12 cellular contexts compared by ENCODE assay signal in the genomic region with DNA sequence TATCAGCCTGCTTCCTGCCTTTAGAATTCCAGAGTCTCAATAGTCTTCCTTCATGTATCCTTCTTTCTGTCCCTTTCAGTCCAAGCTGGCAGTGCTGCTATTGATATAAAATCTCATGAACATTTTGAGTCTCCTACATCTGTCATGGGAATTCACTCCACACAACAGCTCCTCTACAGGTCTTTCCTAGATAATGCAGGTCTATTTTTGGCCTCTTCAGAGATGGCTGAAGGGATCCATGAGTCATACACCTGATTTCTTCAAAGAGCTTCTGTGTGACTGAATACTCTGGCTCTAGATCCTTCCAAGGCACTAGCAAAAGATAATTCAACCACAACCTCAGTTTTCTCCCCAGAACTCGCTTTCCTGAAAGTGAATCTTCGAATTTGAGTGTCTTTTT.
DNase-seq lines count a peak whose midpoint lies in the region; TF ChIP-seq lines count a peak whose summit lies in the region.
"Had no signal": no experiment of that assay in that cellular context is flagged by ENCODE, and none has a peak within 500 bp of the region (broad histone marks: within the 10 kb centered on the region; RNA-seq: fewer than 3 reads in every experiment).

No MANE protein-coding gene starts in this region.

- H3K27me3 ChIP-seq in GM23248 (replicated peaks; ENCODE audit: insufficient read depth): no peaks in the 10 kb centered on the region
- no peaks in the 10 kb centered on the region for H3K27me3 ChIP-seq in mesendoderm (ENCODE audit: insufficient read depth, low read length, poor library complexity)
- no peaks in the 10 kb centered on the region for H3K27me3 ChIP-seq in ascending aorta
- no peaks in the 10 kb centered on the region for H3K27me3 ChIP-seq in spleen (replicated peaks in 1 of 7)
- no peaks in the 10 kb centered on the region for H3K27me3 ChIP-seq in mesenchymal stem cell (ENCODE audit: control insufficient read depth in 1 of 2, insufficient read depth in 1 of 2, low read length in 2 of 2)
- H3K27me3 ChIP-seq: cardiac muscle cell, testis had no signal

- no peak overlapping the region for H3K4ac ChIP-seq in mesendoderm (ENCODE audit: low read depth, low read length)
- no peak overlapping the region for H3K4ac ChIP-seq in mesenchymal stem cell (ENCODE audit: low read depth in 1 of 2, low read length in 2 of 2)

- no peaks in the 10 kb centered on the region for H3F3A ChIP-seq in GM23248 (ENCODE audit: insufficient read depth)

- 0 to 3% methylated on average over 2 of the region's 2 CpGs for WGBS in GM23248 (ENCODE audit: low coverage in 1 of 2, low lambda C conversion rate in 2 of 2, missing lambda C conversion rate in 2 of 2), 2 experiments
- WGBS in mesendoderm (ENCODE audit: extremely low coverage, insufficient coverage, low lambda C conversion rate): no CpG with 5 or more reads among the region's 2 CpGs
- 53 to 77% (median 59%) methylated on average over 2 of the region's 2 CpGs for WGBS in spleen, 5 donors
- 48% methylated on average over 2 of the region's 2 CpGs for WGBS in mesenchymal stem cell

- no peaks in the 10 kb centered on the region for H4K20me1 ChIP-seq in GM23248 (ENCODE audit: insufficient read depth)

- H4K8ac ChIP-seq in mesendoderm (ENCODE audit: low read depth, low read length) (no peak overlapping the region), mesenchymal stem cell (ENCODE audit: low read length) (no peak overlapping the region)

- H3K56ac ChIP-seq in mesendoderm (ENCODE audit: low read length): no peak overlapping the region

- H3K4me1 ChIP-seq in GM23248 (ENCODE audit: insufficient read depth) (no peaks in the 10 kb centered on the region), mesendoderm (ENCODE audit: control insufficient read depth, low read depth, low read length) (no peaks in the 10 kb centered on the region), ascending aorta (no peaks in the 10 kb centered on the region), spleen (no peaks in the 10 kb centered on the region), mesenchymal stem cell (ENCODE audit: control insufficient read depth, insufficient read depth, low read depth, low read length) (no peaks in the 10 kb centered on the region)
- H3K4me1 ChIP-seq: testis had no signal

- H2BK12ac ChIP-seq in mesenchymal stem cell (ENCODE audit: low read length in 2 of 2): no peak overlapping the region

- H3K9me3 ChIP-seq in GM23248 (ENCODE audit: low read depth) (no peaks in the 10 kb centered on the region), ascending aorta (peaks cover 0 to 6% of the 10 kb centered on the region in 2 donors), spleen (peaks cover 0 to 55% (median 27%) of the 10 kb centered on the region in 8 donors), mesenchymal stem cell (ENCODE audit: control insufficient read depth, low read length) (peaks cover 20% of the 10 kb centered on the region)
- H3K9me3 ChIP-seq: testis had no signal

- peak; percentile 22 for DNase-seq in GM23248
- DNase-seq in NB4 (ENCODE audit: low read depth): peak; percentile 12
- peak; percentile 24 for DNase-seq in astrocyte of the spinal cord (ENCODE audit: low read depth, low spot score)
- peak; percentile 76 for DNase-seq in mesendoderm
- DNase-seq in ascending aorta (ENCODE audit: low spot score in 2 of 2): no peak
- DNase-seq in spleen: no peak
- DNase-seq in NCI-H146 treated with DMSO at 0.1 percent for 48 hours (lab: John Stamatoyannopoulos, UW; ENCODE audit: unreplicated experiment): no peak
- DNase-seq in mesenchymal stem cell: no peak
- DNase-seq: DMS79 treated with DMSO at 0.1 percent for 48 hours, left ventricle myocardium superior, testis had no signal

- TF ChIP-seq POLR2A in NB4 (IDR thresholded peaks at IDR 0.05; ENCODE audit: extremely low read depth, insufficient read length) (no peak), spleen (IDR thresholded peaks at IDR 0.05) (no peak)

- H2BK120ac ChIP-seq in mesendoderm (ENCODE audit: low read depth, low read length): no peak overlapping the region
- no peak overlapping the region for H2BK120ac ChIP-seq in mesenchymal stem cell (ENCODE audit: low read depth, low read length)

- H3K9ac ChIP-seq in GM23248 (no peak overlapping the region), mesendoderm (ENCODE audit: low read length) (no peak overlapping the region), mesenchymal stem cell (ENCODE audit: low read length) (no peak overlapping the region)

- H3K79me2 ChIP-seq in GM23248 (ENCODE audit: insufficient read depth) (no peaks in the 10 kb centered on the region), mesendoderm (ENCODE audit: control insufficient read depth, insufficient read depth, low read length) (no peaks in the 10 kb centered on the region)

- H2AK5ac ChIP-seq in mesendoderm (ENCODE audit: low read length) (no peak overlapping the region), mesenchymal stem cell (ENCODE audit: low read length, severe bottlenecking) (no peak overlapping the region)

- no peak overlapping the region for H3K14ac ChIP-seq in mesenchymal stem cell (ENCODE audit: low read length in 2 of 2)

- H2BK15ac ChIP-seq in mesendoderm (replicated peaks; ENCODE audit: low read depth): no peak overlapping the region
- no peak overlapping the region for H2BK15ac ChIP-seq in mesenchymal stem cell (ENCODE audit: low read depth, poor library complexity, severe bottlenecking)

- no peak overlapping the region for H3K27ac ChIP-seq in GM23248
- H3K27ac ChIP-seq in mesendoderm (ENCODE audit: low read depth, low read length): no peak overlapping the region
- no peak overlapping the region for H3K27ac ChIP-seq in ascending aorta
- no peak overlapping the region for H3K27ac ChIP-seq in spleen
- H3K27ac ChIP-seq in mesenchymal stem cell (ENCODE audit: low read length, poor library complexity, severe bottlenecking): no peak overlapping the region
- H3K27ac ChIP-seq: cardiac muscle cell, testis had no signal

- no peaks in the 10 kb centered on the region for H3K79me1 ChIP-seq in mesendoderm (ENCODE audit: low read length)
- H3K79me1 ChIP-seq in mesenchymal stem cell (replicated peaks; ENCODE audit: low read length, poor library complexity, severe bottlenecking): no peaks in the 10 kb centered on the region

- TF ChIP-seq CTCF in NB4 (IDR thresholded peaks at IDR 0.05; ENCODE audit: low read depth, low read length): no peak
- peak; percentile 23 for TF ChIP-seq CTCF in astrocyte of the spinal cord (IDR thresholded peaks at IDR 0.05; ENCODE audit: low read depth, low read length)
- no peak for TF ChIP-seq CTCF in ascending aorta (IDR thresholded peaks at IDR 0.05)
- TF ChIP-seq CTCF in spleen (IDR thresholded peaks at IDR 0.05 in 8 of 11, conservative IDR thresholded peaks at IDR 0.05 in 3 of 11): no peak

- in situ Hi-C loops in GM23248 (cut with MboI): no loop called here
- in situ Hi-C loops in astrocyte of the spinal cord (cut with HindIII; ENCODE audit: low sequenced_read_pairs): no loop called here

- H3K23ac ChIP-seq in mesendoderm (ENCODE audit: low read length): no peak overlapping the region
- H3K23ac ChIP-seq in mesenchymal stem cell (ENCODE audit: low read length in 2 of 2): no peak overlapping the region

- no peak overlapping the region for H3K4me3 ChIP-seq in GM23248
- H3K4me3 ChIP-seq in NB4 (ENCODE audit: low read depth, low read length): no peak overlapping the region
- no peak overlapping the region for H3K4me3 ChIP-seq in astrocyte of the spinal cord (ENCODE audit: low read depth, low read length)
- no peak overlapping the region for H3K4me3 ChIP-seq in mesendoderm (ENCODE audit: low read length)
- H3K4me3 ChIP-seq in ascending aorta: no peak overlapping the region
- H3K4me3 ChIP-seq in spleen: no peak overlapping the region
- no peak overlapping the region for H3K4me3 ChIP-seq in mesenchymal stem cell (ENCODE audit: insufficient read depth in 1 of 2, low read depth in 1 of 2, low read length in 2 of 2)
- H3K4me3 ChIP-seq: cardiac muscle cell, testis had no signal

- no peak overlapping the region for H4K91ac ChIP-seq in mesenchymal stem cell (ENCODE audit: low read length)

- H3K4me2 ChIP-seq in GM23248 (ENCODE audit: unreplicated experiment) (no peak overlapping the region), mesendoderm (ENCODE audit: low read length) (no peak overlapping the region), mesenchymal stem cell (ENCODE audit: low read length, poor library complexity, severe bottlenecking) (no peak overlapping the region)

- intact Hi-C loops in ascending aorta (cut with DNase I) (no loop called here), spleen (cut with DNase I; ENCODE audit: low total_unique reads) (no loop called here)

- H3K36me3 ChIP-seq in GM23248 (ENCODE audit: low read depth) (no peaks in the 10 kb centered on the region), mesendoderm (ENCODE audit: control insufficient read depth, insufficient read depth, low read length) (no peaks in the 10 kb centered on the region), ascending aorta (no peaks in the 10 kb centered on the region), spleen (no peaks in the 10 kb centered on the region), mesenchymal stem cell (ENCODE audit: control insufficient read depth in 1 of 2, insufficient read depth in 2 of 2, low read depth in 1 of 2, low read length in 2 of 2) (no peaks in the 10 kb centered on the region)
- H3K36me3 ChIP-seq: cardiac muscle cell had no signal

- H3K9me2 ChIP-seq in GM23248 (ENCODE audit: insufficient read depth): no peaks in the 10 kb centered on the region

- H2BK5ac ChIP-seq in mesendoderm (ENCODE audit: low read length) (no peak overlapping the region), mesenchymal stem cell (ENCODE audit: low read depth, low read length, poor library complexity, severe bottlenecking) (no peak overlapping the region)

- no peak overlapping the region for H2AFZ ChIP-seq in GM23248
- no peak overlapping the region for H2AFZ ChIP-seq in mesenchymal stem cell (ENCODE audit: low read depth, low read length)

- H4K5ac ChIP-seq in mesendoderm (ENCODE audit: low read length): no peak overlapping the region

- H3K18ac ChIP-seq in mesendoderm (ENCODE audit: low read length) (no peak overlapping the region), mesenchymal stem cell (ENCODE audit: low read depth in 1 of 2, low read length in 2 of 2) (no peak overlapping the region)

Comparison
In these comparisons a context has a peak if more than half of its experiments do, and no peak if none do; other contexts are left out.
1. DNase-seq: peak in GM23248 (single experiment), NB4 (single experiment), astrocyte of the spinal cord (single experiment) and mesendoderm (single experiment); none in ascending aorta (0 of 2), spleen (single experiment), NCI-H146 treated with DMSO at 0.1 percent for 48 hours (single experiment) and mesenchymal stem cell (single experiment).